1 cellular context compared by ENCODE assay signal in the genomic region with DNA sequence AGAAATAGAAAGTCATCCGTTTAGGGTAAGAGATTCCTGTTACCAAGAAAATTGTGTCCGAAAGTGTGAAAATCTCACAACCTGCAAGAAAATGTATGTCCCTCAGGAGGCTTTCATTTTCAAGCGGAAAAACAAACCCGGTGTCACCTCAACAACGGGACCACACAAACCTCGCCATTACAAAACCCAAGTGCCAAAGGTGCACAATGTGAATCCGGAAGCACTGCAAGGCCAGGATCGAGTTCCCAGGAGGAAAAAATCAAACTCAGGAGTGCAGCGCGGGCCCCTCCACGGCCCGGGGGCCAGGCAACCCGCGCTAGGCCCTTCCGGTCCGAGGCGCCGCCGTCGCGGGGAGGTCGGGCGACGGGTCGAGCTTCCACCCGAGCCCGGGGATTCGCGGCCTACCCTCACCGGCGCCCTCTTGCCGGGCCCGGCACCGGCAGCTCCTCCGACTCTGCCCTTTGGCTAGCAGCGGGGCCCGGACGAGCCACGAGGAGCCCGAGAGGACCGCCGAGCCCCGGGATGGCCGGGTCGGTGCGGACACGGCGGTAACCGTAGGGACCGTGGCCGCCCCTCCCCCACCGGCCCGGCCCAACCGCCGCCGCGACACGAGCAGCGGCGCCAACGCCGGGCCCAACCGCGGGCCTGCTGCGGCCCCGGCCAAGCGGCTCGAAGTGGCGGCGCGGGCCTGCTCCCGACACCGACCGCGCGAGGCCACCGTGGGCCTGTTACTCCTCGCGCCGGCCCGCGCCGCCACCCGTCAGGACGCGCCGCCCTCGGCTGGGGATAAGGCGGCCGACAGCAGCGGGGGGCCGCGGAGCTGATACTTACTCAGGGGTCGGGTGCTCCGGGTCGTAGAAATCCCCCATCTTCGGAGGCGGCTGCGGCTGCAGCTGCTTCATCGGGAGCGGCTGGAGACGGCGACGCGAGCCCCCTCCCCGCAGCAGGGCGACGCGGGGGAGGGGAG.
TF ChIP-seq lines count a peak whose summit lies in the region.

No MANE protein-coding gene starts in this region.

TF ChIP-seq in K562, 482 proteins besides CTCF, POLR2A, EP300 and RAD21 (continued from another document and continues in another):
- TF ChIP-seq, protein P1, sequence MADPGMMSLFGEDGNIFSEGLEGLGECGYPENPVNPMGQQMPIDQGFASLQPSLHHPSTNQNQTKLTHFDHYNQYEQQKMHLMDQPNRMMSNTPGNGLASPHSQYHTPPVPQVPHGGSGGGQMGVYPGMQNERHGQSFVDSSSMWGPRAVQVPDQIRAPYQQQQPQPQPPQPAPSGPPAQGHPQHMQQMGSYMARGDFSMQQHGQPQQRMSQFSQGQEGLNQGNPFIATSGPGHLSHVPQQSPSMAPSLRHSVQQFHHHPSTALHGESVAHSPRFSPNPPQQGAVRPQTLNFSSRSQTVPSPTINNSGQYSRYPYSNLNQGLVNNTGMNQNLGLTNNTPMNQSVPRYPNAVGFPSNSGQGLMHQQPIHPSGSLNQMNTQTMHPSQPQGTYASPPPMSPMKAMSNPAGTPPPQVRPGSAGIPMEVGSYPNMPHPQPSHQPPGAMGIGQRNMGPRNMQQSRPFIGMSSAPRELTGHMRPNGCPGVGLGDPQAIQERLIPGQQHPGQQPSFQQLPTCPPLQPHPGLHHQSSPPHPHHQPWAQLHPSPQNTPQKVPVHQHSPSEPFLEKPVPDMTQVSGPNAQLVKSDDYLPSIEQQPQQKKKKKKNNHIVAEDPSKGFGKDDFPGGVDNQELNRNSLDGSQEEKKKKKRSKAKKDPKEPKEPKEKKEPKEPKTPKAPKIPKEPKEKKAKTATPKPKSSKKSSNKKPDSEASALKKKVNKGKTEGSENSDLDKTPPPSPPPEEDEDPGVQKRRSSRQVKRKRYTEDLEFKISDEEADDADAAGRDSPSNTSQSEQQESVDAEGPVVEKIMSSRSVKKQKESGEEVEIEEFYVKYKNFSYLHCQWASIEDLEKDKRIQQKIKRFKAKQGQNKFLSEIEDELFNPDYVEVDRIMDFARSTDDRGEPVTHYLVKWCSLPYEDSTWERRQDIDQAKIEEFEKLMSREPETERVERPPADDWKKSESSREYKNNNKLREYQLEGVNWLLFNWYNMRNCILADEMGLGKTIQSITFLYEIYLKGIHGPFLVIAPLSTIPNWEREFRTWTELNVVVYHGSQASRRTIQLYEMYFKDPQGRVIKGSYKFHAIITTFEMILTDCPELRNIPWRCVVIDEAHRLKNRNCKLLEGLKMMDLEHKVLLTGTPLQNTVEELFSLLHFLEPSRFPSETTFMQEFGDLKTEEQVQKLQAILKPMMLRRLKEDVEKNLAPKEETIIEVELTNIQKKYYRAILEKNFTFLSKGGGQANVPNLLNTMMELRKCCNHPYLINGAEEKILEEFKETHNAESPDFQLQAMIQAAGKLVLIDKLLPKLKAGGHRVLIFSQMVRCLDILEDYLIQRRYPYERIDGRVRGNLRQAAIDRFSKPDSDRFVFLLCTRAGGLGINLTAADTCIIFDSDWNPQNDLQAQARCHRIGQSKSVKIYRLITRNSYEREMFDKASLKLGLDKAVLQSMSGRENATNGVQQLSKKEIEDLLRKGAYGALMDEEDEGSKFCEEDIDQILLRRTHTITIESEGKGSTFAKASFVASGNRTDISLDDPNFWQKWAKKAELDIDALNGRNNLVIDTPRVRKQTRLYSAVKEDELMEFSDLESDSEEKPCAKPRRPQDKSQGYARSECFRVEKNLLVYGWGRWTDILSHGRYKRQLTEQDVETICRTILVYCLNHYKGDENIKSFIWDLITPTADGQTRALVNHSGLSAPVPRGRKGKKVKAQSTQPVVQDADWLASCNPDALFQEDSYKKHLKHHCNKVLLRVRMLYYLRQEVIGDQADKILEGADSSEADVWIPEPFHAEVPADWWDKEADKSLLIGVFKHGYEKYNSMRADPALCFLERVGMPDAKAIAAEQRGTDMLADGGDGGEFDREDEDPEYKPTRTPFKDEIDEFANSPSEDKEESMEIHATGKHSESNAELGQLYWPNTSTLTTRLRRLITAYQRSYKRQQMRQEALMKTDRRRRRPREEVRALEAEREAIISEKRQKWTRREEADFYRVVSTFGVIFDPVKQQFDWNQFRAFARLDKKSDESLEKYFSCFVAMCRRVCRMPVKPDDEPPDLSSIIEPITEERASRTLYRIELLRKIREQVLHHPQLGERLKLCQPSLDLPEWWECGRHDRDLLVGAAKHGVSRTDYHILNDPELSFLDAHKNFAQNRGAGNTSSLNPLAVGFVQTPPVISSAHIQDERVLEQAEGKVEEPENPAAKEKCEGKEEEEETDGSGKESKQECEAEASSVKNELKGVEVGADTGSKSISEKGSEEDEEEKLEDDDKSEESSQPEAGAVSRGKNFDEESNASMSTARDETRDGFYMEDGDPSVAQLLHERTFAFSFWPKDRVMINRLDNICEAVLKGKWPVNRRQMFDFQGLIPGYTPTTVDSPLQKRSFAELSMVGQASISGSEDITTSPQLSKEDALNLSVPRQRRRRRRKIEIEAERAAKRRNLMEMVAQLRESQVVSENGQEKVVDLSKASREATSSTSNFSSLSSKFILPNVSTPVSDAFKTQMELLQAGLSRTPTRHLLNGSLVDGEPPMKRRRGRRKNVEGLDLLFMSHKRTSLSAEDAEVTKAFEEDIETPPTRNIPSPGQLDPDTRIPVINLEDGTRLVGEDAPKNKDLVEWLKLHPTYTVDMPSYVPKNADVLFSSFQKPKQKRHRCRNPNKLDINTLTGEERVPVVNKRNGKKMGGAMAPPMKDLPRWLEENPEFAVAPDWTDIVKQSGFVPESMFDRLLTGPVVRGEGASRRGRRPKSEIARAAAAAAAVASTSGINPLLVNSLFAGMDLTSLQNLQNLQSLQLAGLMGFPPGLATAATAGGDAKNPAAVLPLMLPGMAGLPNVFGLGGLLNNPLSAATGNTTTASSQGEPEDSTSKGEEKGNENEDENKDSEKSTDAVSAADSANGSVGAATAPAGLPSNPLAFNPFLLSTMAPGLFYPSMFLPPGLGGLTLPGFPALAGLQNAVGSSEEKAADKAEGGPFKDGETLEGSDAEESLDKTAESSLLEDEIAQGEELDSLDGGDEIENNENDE (IDR thresholded peaks at IDR 0.05; ENCODE audit: low read depth, low read length) = no peak
- TF ChIP-seq NFYB (IDR thresholded peaks at IDR 0.05; ENCODE audit: extremely low read depth, insufficient read length) (no peak), RCOR1 (IDR thresholded peaks at IDR 0.05; ENCODE audit: borderline replicate concordance in 1 of 2, low read depth in 2 of 2, low read length in 2 of 2) (0 out of 4 replicates have a peak, but pooled peaks of 1 of the 2 experiments have one; percentile 1), PTBP1 (IDR thresholded peaks at IDR 0.05; ENCODE audit: low read depth, low read length) (no peak), BRD9 (IDR thresholded peaks at IDR 0.05; ENCODE audit: low read depth, partially characterized antibody) (peak; percentile 39), KLF6 (CRISPR knock-in tag; IDR thresholded peaks at IDR 0.05; ENCODE audit: borderline replicate concordance) (no peak), KDM2B (CRISPR knock-in tag; IDR thresholded peaks at IDR 0.05) (no peak; the same call in 1 of the 2 replicates), ZNF507 (tag; conservative IDR thresholded peaks at IDR 0.05) (no peak), ZNF41 (CRISPR knock-in tag; conservative IDR thresholded peaks at IDR 0.05) (no peak), PRPF4 (IDR thresholded peaks at IDR 0.05; ENCODE audit: insufficient read depth, low read depth, low read length, poor library complexity, severe bottlenecking) (peak; percentile 82), HNRNPUL1 (IDR thresholded peaks at IDR 0.05; ENCODE audit: low read length) (no peak), TAL1 (IDR thresholded peaks at IDR 0.05) (no peak), ZNF785 (CRISPR knock-in tag; IDR thresholded peaks at IDR 0.05) (no peak)
- TF ChIP-seq, protein P2, sequence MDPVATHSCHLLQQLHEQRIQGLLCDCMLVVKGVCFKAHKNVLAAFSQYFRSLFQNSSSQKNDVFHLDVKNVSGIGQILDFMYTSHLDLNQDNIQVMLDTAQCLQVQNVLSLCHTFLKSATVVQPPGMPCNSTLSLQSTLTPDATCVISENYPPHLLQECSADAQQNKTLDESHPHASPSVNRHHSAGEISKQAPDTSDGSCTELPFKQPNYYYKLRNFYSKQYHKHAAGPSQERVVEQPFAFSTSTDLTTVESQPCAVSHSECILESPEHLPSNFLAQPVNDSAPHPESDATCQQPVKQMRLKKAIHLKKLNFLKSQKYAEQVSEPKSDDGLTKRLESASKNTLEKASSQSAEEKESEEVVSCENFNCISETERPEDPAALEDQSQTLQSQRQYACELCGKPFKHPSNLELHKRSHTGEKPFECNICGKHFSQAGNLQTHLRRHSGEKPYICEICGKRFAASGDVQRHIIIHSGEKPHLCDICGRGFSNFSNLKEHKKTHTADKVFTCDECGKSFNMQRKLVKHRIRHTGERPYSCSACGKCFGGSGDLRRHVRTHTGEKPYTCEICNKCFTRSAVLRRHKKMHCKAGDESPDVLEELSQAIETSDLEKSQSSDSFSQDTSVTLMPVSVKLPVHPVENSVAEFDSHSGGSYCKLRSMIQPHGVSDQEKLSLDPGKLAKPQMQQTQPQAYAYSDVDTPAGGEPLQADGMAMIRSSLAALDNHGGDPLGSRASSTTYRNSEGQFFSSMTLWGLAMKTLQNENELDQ (CRISPR knock-in tag; IDR thresholded peaks at IDR 0.05; ENCODE audit: borderline replicate concordance) = peak; percentile 87; the same call in 1 of the 2 replicates
- TF ChIP-seq, protein P3, sequence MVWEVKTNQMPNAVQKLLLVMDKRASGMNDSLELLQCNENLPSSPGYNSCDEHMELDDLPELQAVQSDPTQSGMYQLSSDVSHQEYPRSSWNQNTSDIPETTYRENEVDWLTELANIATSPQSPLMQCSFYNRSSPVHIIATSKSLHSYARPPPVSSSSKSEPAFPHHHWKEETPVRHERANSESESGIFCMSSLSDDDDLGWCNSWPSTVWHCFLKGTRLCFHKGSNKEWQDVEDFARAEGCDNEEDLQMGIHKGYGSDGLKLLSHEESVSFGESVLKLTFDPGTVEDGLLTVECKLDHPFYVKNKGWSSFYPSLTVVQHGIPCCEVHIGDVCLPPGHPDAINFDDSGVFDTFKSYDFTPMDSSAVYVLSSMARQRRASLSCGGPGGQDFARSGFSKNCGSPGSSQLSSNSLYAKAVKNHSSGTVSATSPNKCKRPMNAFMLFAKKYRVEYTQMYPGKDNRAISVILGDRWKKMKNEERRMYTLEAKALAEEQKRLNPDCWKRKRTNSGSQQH (CRISPR knock-in tag; IDR thresholded peaks at IDR 0.05) = no peak
- TF ChIP-seq, protein P4, sequence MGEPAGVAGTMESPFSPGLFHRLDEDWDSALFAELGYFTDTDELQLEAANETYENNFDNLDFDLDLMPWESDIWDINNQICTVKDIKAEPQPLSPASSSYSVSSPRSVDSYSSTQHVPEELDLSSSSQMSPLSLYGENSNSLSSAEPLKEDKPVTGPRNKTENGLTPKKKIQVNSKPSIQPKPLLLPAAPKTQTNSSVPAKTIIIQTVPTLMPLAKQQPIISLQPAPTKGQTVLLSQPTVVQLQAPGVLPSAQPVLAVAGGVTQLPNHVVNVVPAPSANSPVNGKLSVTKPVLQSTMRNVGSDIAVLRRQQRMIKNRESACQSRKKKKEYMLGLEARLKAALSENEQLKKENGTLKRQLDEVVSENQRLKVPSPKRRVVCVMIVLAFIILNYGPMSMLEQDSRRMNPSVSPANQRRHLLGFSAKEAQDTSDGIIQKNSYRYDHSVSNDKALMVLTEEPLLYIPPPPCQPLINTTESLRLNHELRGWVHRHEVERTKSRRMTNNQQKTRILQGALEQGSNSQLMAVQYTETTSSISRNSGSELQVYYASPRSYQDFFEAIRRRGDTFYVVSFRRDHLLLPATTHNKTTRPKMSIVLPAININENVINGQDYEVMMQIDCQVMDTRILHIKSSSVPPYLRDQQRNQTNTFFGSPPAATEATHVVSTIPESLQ (CRISPR knock-in tag; IDR thresholded peaks at IDR 0.05) = peak; percentile 81; the same call in 1 of the 2 replicates
- TF ChIP-seq, protein P5, sequence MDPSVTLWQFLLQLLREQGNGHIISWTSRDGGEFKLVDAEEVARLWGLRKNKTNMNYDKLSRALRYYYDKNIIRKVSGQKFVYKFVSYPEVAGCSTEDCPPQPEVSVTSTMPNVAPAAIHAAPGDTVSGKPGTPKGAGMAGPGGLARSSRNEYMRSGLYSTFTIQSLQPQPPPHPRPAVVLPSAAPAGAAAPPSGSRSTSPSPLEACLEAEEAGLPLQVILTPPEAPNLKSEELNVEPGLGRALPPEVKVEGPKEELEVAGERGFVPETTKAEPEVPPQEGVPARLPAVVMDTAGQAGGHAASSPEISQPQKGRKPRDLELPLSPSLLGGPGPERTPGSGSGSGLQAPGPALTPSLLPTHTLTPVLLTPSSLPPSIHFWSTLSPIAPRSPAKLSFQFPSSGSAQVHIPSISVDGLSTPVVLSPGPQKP (CRISPR knock-in tag; IDR thresholded peaks at IDR 0.05) = no peak
- TF ChIP-seq, protein P6, sequence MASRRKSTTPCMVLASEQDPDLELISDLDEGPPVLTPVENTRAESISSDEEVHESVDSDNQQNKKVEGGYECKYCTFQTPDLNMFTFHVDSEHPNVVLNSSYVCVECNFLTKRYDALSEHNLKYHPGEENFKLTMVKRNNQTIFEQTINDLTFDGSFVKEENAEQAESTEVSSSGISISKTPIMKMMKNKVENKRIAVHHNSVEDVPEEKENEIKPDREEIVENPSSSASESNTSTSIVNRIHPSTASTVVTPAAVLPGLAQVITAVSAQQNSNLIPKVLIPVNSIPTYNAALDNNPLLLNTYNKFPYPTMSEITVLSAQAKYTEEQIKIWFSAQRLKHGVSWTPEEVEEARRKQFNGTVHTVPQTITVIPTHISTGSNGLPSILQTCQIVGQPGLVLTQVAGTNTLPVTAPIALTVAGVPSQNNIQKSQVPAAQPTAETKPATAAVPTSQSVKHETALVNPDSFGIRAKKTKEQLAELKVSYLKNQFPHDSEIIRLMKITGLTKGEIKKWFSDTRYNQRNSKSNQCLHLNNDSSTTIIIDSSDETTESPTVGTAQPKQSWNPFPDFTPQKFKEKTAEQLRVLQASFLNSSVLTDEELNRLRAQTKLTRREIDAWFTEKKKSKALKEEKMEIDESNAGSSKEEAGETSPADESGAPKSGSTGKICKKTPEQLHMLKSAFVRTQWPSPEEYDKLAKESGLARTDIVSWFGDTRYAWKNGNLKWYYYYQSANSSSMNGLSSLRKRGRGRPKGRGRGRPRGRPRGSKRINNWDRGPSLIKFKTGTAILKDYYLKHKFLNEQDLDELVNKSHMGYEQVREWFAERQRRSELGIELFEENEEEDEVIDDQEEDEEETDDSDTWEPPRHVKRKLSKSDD (conservative IDR thresholded peaks at IDR 0.05; ENCODE audit: low read length) = no peak
- TF ChIP-seq, protein P7, sequence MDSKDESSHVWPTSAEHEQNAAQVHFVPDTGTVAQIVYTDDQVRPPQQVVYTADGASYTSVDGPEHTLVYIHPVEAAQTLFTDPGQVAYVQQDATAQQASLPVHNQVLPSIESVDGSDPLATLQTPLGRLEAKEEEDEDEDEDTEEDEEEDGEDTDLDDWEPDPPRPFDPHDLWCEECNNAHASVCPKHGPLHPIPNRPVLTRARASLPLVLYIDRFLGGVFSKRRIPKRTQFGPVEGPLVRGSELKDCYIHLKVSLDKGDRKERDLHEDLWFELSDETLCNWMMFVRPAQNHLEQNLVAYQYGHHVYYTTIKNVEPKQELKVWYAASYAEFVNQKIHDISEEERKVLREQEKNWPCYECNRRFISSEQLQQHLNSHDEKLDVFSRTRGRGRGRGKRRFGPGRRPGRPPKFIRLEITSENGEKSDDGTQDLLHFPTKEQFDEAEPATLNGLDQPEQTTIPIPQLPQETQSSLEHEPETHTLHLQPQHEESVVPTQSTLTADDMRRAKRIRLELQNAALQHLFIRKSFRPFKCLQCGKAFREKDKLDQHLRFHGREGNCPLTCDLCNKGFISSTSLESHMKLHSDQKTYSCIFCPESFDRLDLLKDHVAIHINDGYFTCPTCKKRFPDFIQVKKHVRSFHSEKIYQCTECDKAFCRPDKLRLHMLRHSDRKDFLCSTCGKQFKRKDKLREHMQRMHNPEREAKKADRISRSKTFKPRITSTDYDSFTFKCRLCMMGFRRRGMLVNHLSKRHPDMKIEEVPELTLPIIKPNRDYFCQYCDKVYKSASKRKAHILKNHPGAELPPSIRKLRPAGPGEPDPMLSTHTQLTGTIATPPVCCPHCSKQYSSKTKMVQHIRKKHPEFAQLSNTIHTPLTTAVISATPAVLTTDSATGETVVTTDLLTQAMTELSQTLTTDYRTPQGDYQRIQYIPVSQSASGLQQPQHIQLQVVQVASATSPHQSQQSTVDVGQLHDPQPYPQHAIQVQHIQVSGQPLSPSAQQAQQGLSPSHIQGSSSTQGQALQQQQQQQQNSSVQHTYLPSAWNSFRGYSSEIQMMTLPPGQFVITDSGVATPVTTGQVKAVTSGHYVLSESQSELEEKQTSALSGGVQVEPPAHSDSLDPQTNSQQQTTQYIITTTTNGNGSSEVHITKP (IDR thresholded peaks at IDR 0.05; ENCODE audit: partially characterized antibody) = peak; percentile 6
